ENCODE assay signal across 8 cellular contexts in genomic region chrX:70134116-70134477, GRCh38. TPM values are rescaled to one million over a fixed set of nuclear protein-coding genes. Genes with fewer than 3 reads are reported as not detected.
A peak's percentile ranks its signal among the peaks of the same experiment; 100 is the strongest.
DNase-seq lines count a peak whose midpoint lies in the region; ATAC-seq, FAIRE-seq and TF ChIP-seq lines count a peak whose summit lies in the region.

No MANE protein-coding gene starts in this region.

- no peaks in the 10 kb centered on the region for H3K9me3 Mint-ChIP-seq in MCF 10A (ENCODE audit: unreplicated experiment)

- CTCF ChIA-PET in MCF 10A (lab: Yijun Ruan, JAX): interaction anchor here (0.5 to 2.3 kb wide), 10 partner anchors 8 to 1745 kb away, joined by 3 to 10 read pairs (median 4); no protein-coding TSS in a partner anchor

- peak; percentile 16 for ATAC-seq in GM21526 (IDR thresholded peaks at IDR 0.05; ENCODE audit: low FRiP score, unreplicated experiment)

- DNase-seq in DMS79 (lab: John Stamatoyannopoulos, UW) (peak; percentile 54), LNCaP clone FGC (ENCODE audit: low read depth) (peak; percentile 34), MCF 10A (ENCODE audit: unreplicated experiment) (no peak), lower leg skin (ENCODE audit: low spot score in 2 of 2) (no peak), urothelium cell line (ENCODE audit: low spot score) (peak; percentile 2), NCI-H1048 (lab: John Stamatoyannopoulos, UW) (no peak)
- DNase-seq in activated CD8-positive, alpha-beta memory T cell treated with anti-CD3 and anti-CD28 coated beads, Interleukin-2, amount 50 U/mL, for 48 hours: no peak

- intact Hi-C loops in MCF 10A (cut with micrococcal nuclease) (loop anchor here (10.0 kb wide), 1 partner anchor 301 kb away; no protein-coding TSS in a partner anchor), lower leg skin (cut with DNase I; ENCODE audit: low total_unique reads) (no loop called here)

- FAIRE-seq in urothelium cell line (lab: Jason Lieb, UNC): no peak

- H3K27me3 Mint-ChIP-seq in MCF 10A (ENCODE audit: insufficient read depth, unreplicated experiment): peaks cover 25% of the 10 kb centered on the region

- 0 to 34% methylated on average over 12 of the region's 12 CpGs for WGBS in lower leg skin, 2 donors

- peak overlapping the region; percentile 96 for H3K27ac Mint-ChIP-seq in MCF 10A (ENCODE audit: low read depth, unreplicated experiment)

- BruUV-seq in MCF 10A (replicated peaks; lab: Mats Ljungman, UMichigan): TSS peak; percentile 68

- TF ChIP-seq CTCF in LNCaP clone FGC (IDR thresholded peaks at IDR 0.05; ENCODE audit: control insufficient read depth, extremely low read depth, insufficient read depth): no peak
- no peak for TF ChIP-seq CTCF in MCF 10A (IDR thresholded peaks at IDR 0.05; ENCODE audit: unreplicated experiment)
- TF ChIP-seq CTCF in lower leg skin (IDR thresholded peaks at IDR 0.05): no peak

- H3K4me1 Mint-ChIP-seq in MCF 10A (ENCODE audit: insufficient read depth, unreplicated experiment): peaks cover 7% of the 10 kb centered on the region

- peak overlapping the region; percentile 96 for H3K4me3 Mint-ChIP-seq in MCF 10A (ENCODE audit: unreplicated experiment)

- H3K4me3 ChIP-seq in LNCaP clone FGC (ENCODE audit: low read depth, low read length) (peak overlapping the region; percentile 85), lower leg skin (ENCODE audit: low read depth, poor library complexity, severe bottlenecking) (peak overlapping the region; percentile 42)

- no peak for TF ChIP-seq POLR2A in lower leg skin (IDR thresholded peaks at IDR 0.05)

- POLR2A ChIA-PET in MCF 10A (lab: Yijun Ruan, JAX): interaction anchor here (1.3 to 2.9 kb wide), 3 partner anchors 8 to 157 kb away, joined by 4 to 14 read pairs (median 6); partner anchors contain the start of genes KIF4A and PDZD11

- H3K36me3 Mint-ChIP-seq in MCF 10A (ENCODE audit: insufficient read depth, unreplicated experiment): peaks cover 19% of the 10 kb centered on the region

RNA-seq across cellular contexts. Expression of gene IGBP1, which starts 0.8 kb away (rescaled TPM):
- total RNA-seq in MCF 10A (2022) (31.9 and 36.3 TPM in 2 replicates), lower leg skin (10 to 100 TPM; 74.1 to 97.1 (median 87.1) TPM)

RNA-seq across cellular contexts. Expression of gene DGAT2L6, which starts 43.2 kb away (rescaled TPM):
- not detected in 2 replicates for total RNA-seq in MCF 10A (2022)
- total RNA-seq in lower leg skin: 10 to 100 TPM in 2 of 4 donors, 1 to 10 TPM in 1, under 1 TPM in 1; 0.42 to 24.9 (median 12.3) TPM

Comparison
In these comparisons a context has a peak if more than half of its experiments do, and no peak if none do; other contexts are left out.
1. DNase-seq: peak in DMS79 (single experiment), LNCaP clone FGC (single experiment) and urothelium cell line (single experiment); none in MCF 10A (single experiment), lower leg skin (0 of 2), activated CD8-positive, alpha-beta memory T cell treated with anti-CD3 and anti-CD28 coated beads, Interleukin-2, amount 50 U/mL, for 48 hours (single experiment) and NCI-H1048 (single experiment).